In genomic region chr16:87909203-87909935, GRCh38 we compare ENCODE assay signal across 8 cellular contexts. TPM values are rescaled to one million over a fixed set of nuclear protein-coding genes. Genes with fewer than 3 reads are reported as not detected.
DNase-seq lines count a peak whose midpoint lies in the region; ATAC-seq and TF ChIP-seq lines count a peak whose summit lies in the region.
"Not testable (repeated sequence)": the region's sequence is repeated elsewhere in the genome, so short reads cannot be mapped to it uniquely, and the experiment has no call there.

No MANE protein-coding gene starts in this region.

- H3K27me3 ChIP-seq in right lobe of liver = not testable (repeated sequence)

- CTCF ChIA-PET in activated CD8-positive, alpha-beta T cell treated with anti-CD3 and anti-CD28 coated beads for 36 hours (lab: Charles Lee) = interaction anchor here (0.7 to 5.3 kb wide), 12 partner anchors 11 to 145 kb away, joined by 3 to 28 read pairs (median 6); no protein-coding TSS in a partner anchor

- H3K36me3 ChIP-seq in right lobe of liver = not testable (repeated sequence)

- not testable (repeated sequence) for TF ChIP-seq POLR2A in right lobe of liver (IDR thresholded peaks at IDR 0.05)

- H3K4me3 Mint-ChIP-seq in CD14-positive monocyte = peak overlapping the region in 1 of 2 donors; percentile 11
- H3K4me3 Mint-ChIP-seq in activated CD8-positive, alpha-beta T cell treated with anti-CD3 and anti-CD28 coated beads for 36 hours = not testable (repeated sequence)

- not testable (repeated sequence) for H3K36me3 Mint-ChIP-seq in CD14-positive monocyte; activated CD8-positive, alpha-beta T cell treated with anti-CD3 and anti-CD28 coated beads for 36 hours (ENCODE audit: low read depth)

- H3K9me3 ChIP-seq in right lobe of liver = not testable (repeated sequence)

- TF ChIP-seq CTCF in CD14-positive monocyte (IDR thresholded peaks at IDR 0.05) = peak; percentile 90
- TF ChIP-seq CTCF in activated CD8-positive, alpha-beta T cell treated with anti-CD3 and anti-CD28 coated beads for 36 hours (IDR thresholded peaks at IDR 0.05) = peak; percentile 85
- peak; percentile 49 to 62 (median 57) for TF ChIP-seq CTCF in right lobe of liver (IDR thresholded peaks at IDR 0.05)

- H3K4me1 Mint-ChIP-seq in CD14-positive monocyte = not testable (repeated sequence)
- peaks cover 20% of the 10 kb centered on the region for H3K4me1 Mint-ChIP-seq in activated CD8-positive, alpha-beta T cell treated with anti-CD3 and anti-CD28 coated beads for 36 hours (ENCODE audit: low read depth)

- H3K27ac ChIP-seq in right lobe of liver = not testable (repeated sequence)

- intact Hi-C loops in CD14-positive monocyte (cut with micrococcal nuclease) = loop anchor here (1.0 to 5.0 kb wide), 6 partner anchors 37 to 131 kb away; no protein-coding TSS in a partner anchor
- intact Hi-C loops in activated CD8-positive, alpha-beta T cell treated with anti-CD3 and anti-CD28 coated beads for 36 hours (cut with micrococcal nuclease) = loop anchor here (2.0 to 5.0 kb wide), 2 partner anchors 37 to 131 kb away; no protein-coding TSS in a partner anchor
- intact Hi-C loops in right lobe of liver (cut with DNase I) = not testable (repeated sequence)

- H3K9me3 Mint-ChIP-seq in CD14-positive monocyte; activated CD8-positive, alpha-beta T cell treated with anti-CD3 and anti-CD28 coated beads for 36 hours: not testable (repeated sequence)

- POLR2A ChIA-PET in activated CD8-positive, alpha-beta T cell treated with anti-CD3 and anti-CD28 coated beads for 36 hours (lab: Charles Lee) = interaction anchor here (0.7 to 4.7 kb wide), 5 partner anchors 34 to 144 kb away, joined by 3 to 20 read pairs (median 4); no protein-coding TSS in a partner anchor

- H3K4me3 ChIP-seq in right lobe of liver = not testable (repeated sequence)

- peak; percentile 72 for ATAC-seq in GM19455 (IDR thresholded peaks at IDR 0.05; ENCODE audit: unreplicated experiment)
- ATAC-seq in HG03520 (IDR thresholded peaks at IDR 0.05; ENCODE audit: unreplicated experiment) = peak; percentile 61
- ATAC-seq in activated CD8-positive, alpha-beta T cell treated with anti-CD3 and anti-CD28 coated beads for 36 hours = peak; percentile 94
- ATAC-seq in right lobe of liver = peak; percentile 38 to 62 (median 50)

- H3K4me1 ChIP-seq in right lobe of liver = not testable (repeated sequence)

- not testable (repeated sequence) for H3K27ac Mint-ChIP-seq in CD14-positive monocyte
- H3K27ac Mint-ChIP-seq in activated CD8-positive, alpha-beta T cell treated with anti-CD3 and anti-CD28 coated beads for 36 hours = peak overlapping the region; percentile 35

- DNase-seq in CD14-positive monocyte (ENCODE audit: low spot score) (peak; percentile 75), dermis blood vessel endothelial cell (peak; percentile 68), right lobe of liver (peak in 1 of 3 donors; percentile 54)
- DNase-seq in NK-92 treated with Interleukin-12 subunit alpha and Interleukin-12 subunit beta, amount 100 ng/mL, for 24 hours (lab: John Stamatoyannopoulos, UW) = peak; percentile 45
- DNase-seq in activated CD8-positive, alpha-beta T cell treated with anti-CD3 and anti-CD28 coated beads for 36 hours = peak; percentile 90
- peak; percentile 77 to 81 (median 78) for DNase-seq in stimulated activated CD4-positive, alpha-beta T cell treated with anti-CD3 and anti-CD28 coated beads, TNF-alpha, amount 100 ng/mL, for 4 hours (ENCODE audit: low read depth in 3 of 3)

- WGBS in right lobe of liver (ENCODE audit: insufficient coverage, low coverage, low lambda C conversion rate, missing lambda C conversion rate) = 82% methylated on average over 10 of the region's 36 CpGs

- peaks cover 12 to 23% (median 20%) of the 10 kb centered on the region in 3 donors for H3K27me3 Mint-ChIP-seq in CD14-positive monocyte (ENCODE audit: low read depth in 3 of 3)
- not testable (repeated sequence) for H3K27me3 Mint-ChIP-seq in activated CD8-positive, alpha-beta T cell treated with anti-CD3 and anti-CD28 coated beads for 36 hours

RNA-seq across cellular contexts. Expression of gene CA5A, which starts 27.0 kb away (rescaled TPM):
- not detected for polyA plus RNA-seq in CD14-positive monocyte
- total RNA-seq in activated CD8-positive, alpha-beta T cell treated with anti-CD3 and anti-CD28 coated beads for 36 hours = not detected
- not detected in 2 replicates for total RNA-seq in dermis blood vessel endothelial cell
- total RNA-seq in right lobe of liver = 10 to 100 TPM; 26.5 to 59.6 (median 30.2) TPM

RNA-seq across cellular contexts. Expression of gene SLC7A5, which starts 40.1 kb away (rescaled TPM):
- polyA plus RNA-seq in CD14-positive monocyte = 1 to 10 TPM in 1 of 2 donors, under 1 TPM in 1; 0.40 to 1.1 TPM
- total RNA-seq in activated CD8-positive, alpha-beta T cell treated with anti-CD3 and anti-CD28 coated beads for 36 hours = 100 to 1,000 TPM; 230 to 236 TPM
- total RNA-seq in dermis blood vessel endothelial cell (5.1 and 7.8 TPM in 2 replicates), right lobe of liver (10 to 100 TPM in 5 of 6 experiments, 1 to 10 TPM in 1; 7.0 to 16.3 (median 12.4) TPM)

RNA-seq across cellular contexts. Expression of gene BANP, which starts 41.9 kb away (rescaled TPM):
- 10 to 100 TPM; 10.1 to 11.7 TPM for polyA plus RNA-seq in CD14-positive monocyte
- 10 to 100 TPM; 32.1 to 36.1 TPM for total RNA-seq in activated CD8-positive, alpha-beta T cell treated with anti-CD3 and anti-CD28 coated beads for 36 hours
- total RNA-seq in dermis blood vessel endothelial cell (23.5 and 36.4 TPM in 2 replicates), right lobe of liver (10 to 100 TPM; 11.2 to 20.7 (median 18.8) TPM)

Comparison
In these comparisons a context has a peak if more than half of its experiments do, and no peak if none do; other contexts are left out.
1. RNA of gene CA5A, which starts 27.0 kb away (total RNA-seq): 26.5 to 59.6 TPM in right lobe of liver; not detected in activated CD8-positive, alpha-beta T cell treated with anti-CD3 and anti-CD28 coated beads for 36 hours and not detected in dermis blood vessel endothelial cell; every median in the first group is over 10 times any median in the second.
2. RNA of gene SLC7A5, which starts 40.1 kb away (total RNA-seq): 230 to 236 TPM in activated CD8-positive, alpha-beta T cell treated with anti-CD3 and anti-CD28 coated beads for 36 hours; 7.0 to 16.3 TPM in right lobe of liver and 5.1 to 7.8 TPM in dermis blood vessel endothelial cell; every median in the first group is over 10 times any median in the second.
3. Peak in every context shown above with its lines, with median percentiles within 50 percentile points of each other: CTCF ChIP-seq and ATAC-seq.